In genomic region chr11:115912484-115912945, GRCh38 we compare ENCODE assay signal across 8 cellular contexts.
A peak's percentile ranks its signal among the peaks of the same experiment; 100 is the strongest.
DNase-seq lines count a peak whose midpoint lies in the region; ATAC-seq and TF ChIP-seq lines count a peak whose summit lies in the region.

No MANE protein-coding gene starts in this region.

- no peak overlapping the region for H3K27ac Mint-ChIP-seq in CD8-positive, alpha-beta memory T cell
- no peak overlapping the region for H3K27ac Mint-ChIP-seq in activated T-helper 2 cell treated with anti-CD3 and anti-CD28 coated beads, Interferon-gamma antibody, Interleukin-2, Interleukin-4, amounts not matched to agents 10 μg/mL and 5 μg/mL and 100 μg/mL, durations not matched to agents 14 hours and 24 hours and 36 hours

- no peak overlapping the region for H3K4me3 Mint-ChIP-seq in CD8-positive, alpha-beta memory T cell
- H3K4me3 Mint-ChIP-seq in activated T-helper 2 cell treated with anti-CD3 and anti-CD28 coated beads, Interferon-gamma antibody, Interleukin-2, Interleukin-4, amounts not matched to agents 10 μg/mL and 5 μg/mL and 100 μg/mL, durations not matched to agents 14 hours and 24 hours and 36 hours (ENCODE audit: low read depth): no peak overlapping the region

- no peaks in the 10 kb centered on the region for H3K4me1 ChIP-seq in CD8-positive, alpha-beta memory T cell (ENCODE audit: insufficient read depth, low read length)
- H3K4me1 ChIP-seq in spleen: peaks cover 0 to 10% (median 0%) of the 10 kb centered on the region in 6 donors

- no peaks in the 10 kb centered on the region for H3K36me3 ChIP-seq in CD8-positive, alpha-beta memory T cell (ENCODE audit: insufficient read depth, low read length)
- no peaks in the 10 kb centered on the region for H3K36me3 ChIP-seq in spleen

- H3K9me3 Mint-ChIP-seq in CD8-positive, alpha-beta memory T cell: no peaks in the 10 kb centered on the region
- H3K9me3 Mint-ChIP-seq in activated T-helper 2 cell treated with anti-CD3 and anti-CD28 coated beads, Interferon-gamma antibody, Interleukin-2, Interleukin-4, amounts not matched to agents 10 μg/mL and 5 μg/mL and 100 μg/mL, durations not matched to agents 14 hours and 24 hours and 36 hours: no peaks in the 10 kb centered on the region

- H3K27me3 ChIP-seq in CD8-positive, alpha-beta memory T cell (ENCODE audit: insufficient read depth, low read length, poor library complexity, severe bottlenecking): no peaks in the 10 kb centered on the region
- H3K27me3 ChIP-seq in spleen (replicated peaks in 1 of 7): no peaks in the 10 kb centered on the region

- no peak for TF ChIP-seq POLR2A in spleen (IDR thresholded peaks at IDR 0.05)

- no peak overlapping the region for H3K4me3 ChIP-seq in CD8-positive, alpha-beta memory T cell (ENCODE audit: low read length)
- no peak overlapping the region for H3K4me3 ChIP-seq in spleen

- ATAC-seq in GM19452 (IDR thresholded peaks at IDR 0.05; ENCODE audit: unreplicated experiment): peak; percentile 80

- CTCF ChIA-PET in CD8-positive, alpha-beta memory T cell (lab: Charles Lee): no interaction called here

- no peaks in the 10 kb centered on the region for H3K9me3 ChIP-seq in CD8-positive, alpha-beta memory T cell (ENCODE audit: low read length)
- peaks cover 0 to 3% (median 0%) of the 10 kb centered on the region in 8 donors for H3K9me3 ChIP-seq in spleen

- H3K36me3 Mint-ChIP-seq in CD8-positive, alpha-beta memory T cell: no peaks in the 10 kb centered on the region
- H3K36me3 Mint-ChIP-seq in activated T-helper 2 cell treated with anti-CD3 and anti-CD28 coated beads, Interferon-gamma antibody, Interleukin-2, Interleukin-4, amounts not matched to agents 10 μg/mL and 5 μg/mL and 100 μg/mL, durations not matched to agents 14 hours and 24 hours and 36 hours (ENCODE audit: low read depth): no peaks in the 10 kb centered on the region

- H3K27ac ChIP-seq in CD8-positive, alpha-beta memory T cell (ENCODE audit: low read depth, low read length): no peak overlapping the region
- H3K27ac ChIP-seq in spleen: no peak overlapping the region

- peak; percentile 8 for DNase-seq in COLO668 (lab: John Stamatoyannopoulos, UW; ENCODE audit: unreplicated experiment)
- DNase-seq in NCI-H1105 (lab: John Stamatoyannopoulos, UW): peak; percentile 29
- peak; percentile 29 for DNase-seq in germinal center (ENCODE audit: low spot score)
- DNase-seq in CD8-positive, alpha-beta memory T cell: no peak
- DNase-seq in spleen: no peak
- DNase-seq in dermis blood vessel endothelial cell: no peak
- DNase-seq in activated T-helper 2 cell treated with anti-CD3 and anti-CD28 coated beads, Interferon-gamma antibody, Interleukin-2, Interleukin-4, amounts not matched to agents 10 μg/mL and 5 μg/mL and 100 μg/mL, durations not matched to agents 14 hours and 24 hours and 36 hours (ENCODE audit: low spot score): no peak

- no peaks in the 10 kb centered on the region for H3K4me1 Mint-ChIP-seq in CD8-positive, alpha-beta memory T cell
- H3K4me1 Mint-ChIP-seq in activated T-helper 2 cell treated with anti-CD3 and anti-CD28 coated beads, Interferon-gamma antibody, Interleukin-2, Interleukin-4, amounts not matched to agents 10 μg/mL and 5 μg/mL and 100 μg/mL, durations not matched to agents 14 hours and 24 hours and 36 hours (ENCODE audit: low read depth): peaks cover 3% of the 10 kb centered on the region

- POLR2A ChIA-PET in CD8-positive, alpha-beta memory T cell (lab: Charles Lee): no interaction called here

- no peak for TF ChIP-seq CTCF in spleen (IDR thresholded peaks at IDR 0.05 in 8 of 11, conservative IDR thresholded peaks at IDR 0.05 in 3 of 11)

- 77 to 87% (median 81%) methylated on average over 2 of the region's 2 CpGs for WGBS in spleen, 5 donors

- intact Hi-C loops in spleen (cut with DNase I; ENCODE audit: low total_unique reads): no loop called here
- intact Hi-C loops in activated T-helper 2 cell treated with anti-CD3 and anti-CD28 coated beads, Interferon-gamma antibody, Interleukin-2, Interleukin-4, amounts not matched to agents 10 μg/mL and 5 μg/mL and 100 μg/mL, durations not matched to agents 14 hours and 24 hours and 36 hours (cut with micrococcal nuclease): no loop called here

- no peaks in the 10 kb centered on the region for H3K27me3 Mint-ChIP-seq in CD8-positive, alpha-beta memory T cell
- no peaks in the 10 kb centered on the region for H3K27me3 Mint-ChIP-seq in activated T-helper 2 cell treated with anti-CD3 and anti-CD28 coated beads, Interferon-gamma antibody, Interleukin-2, Interleukin-4, amounts not matched to agents 10 μg/mL and 5 μg/mL and 100 μg/mL, durations not matched to agents 14 hours and 24 hours and 36 hours (ENCODE audit: low read depth)

Comparison
In these comparisons a context has a peak if more than half of its experiments do, and no peak if none do; other contexts are left out.
1. DNase-seq: peak in COLO668 (single experiment), NCI-H1105 (single experiment) and germinal center (single experiment); none in CD8-positive, alpha-beta memory T cell (0 of 5), spleen (single experiment), dermis blood vessel endothelial cell (single experiment) and activated T-helper 2 cell treated with anti-CD3 and anti-CD28 coated beads, Interferon-gamma antibody, Interleukin-2, Interleukin-4, amounts not matched to agents 10 μg/mL and 5 μg/mL and 100 μg/mL, durations not matched to agents 14 hours and 24 hours and 36 hours (single experiment).